Comparison of ENCODE assay signal across 8 cellular contexts in genomic region chr3:46705022-46705530, GRCh38. TPM values are rescaled to one million over a fixed set of nuclear protein-coding genes. Genes with fewer than 3 reads are reported as not detected.
DNase-seq lines count a peak whose midpoint lies in the region; ATAC-seq and TF ChIP-seq lines count a peak whose summit lies in the region.

No MANE protein-coding gene starts in this region.

- WGBS in esophagus squamous epithelium, 2 donors = 0 to 100% methylated on average over 1 of the region's 4 CpGs

- H3K9me3 Mint-ChIP-seq in nephron progenitor cell = no peaks in the 10 kb centered on the region

- H3K27ac ChIP-seq in esophagus squamous epithelium = no peak overlapping the region

- ATAC-seq in HG03439 (IDR thresholded peaks at IDR 0.05; ENCODE audit: unreplicated experiment) = peak; percentile 59
- no peak for ATAC-seq in GM19395 (IDR thresholded peaks at IDR 0.05; ENCODE audit: unreplicated experiment)

- H3K4me1 Mint-ChIP-seq in nephron progenitor cell = peaks cover 35% of the 10 kb centered on the region

- in situ Hi-C loops in G401 (cut with HindIII; ENCODE audit: low sequenced_read_pairs) = no loop called here

- H3K9ac ChIP-seq in NT2/D1 (ENCODE audit: insufficient read length, low read depth) = no peak overlapping the region

- H3K9me3 ChIP-seq in NT2/D1 (ENCODE audit: insufficient read depth, low read length) (no peaks in the 10 kb centered on the region), esophagus squamous epithelium (no peaks in the 10 kb centered on the region)

- DNase-seq in G401 (ENCODE audit: low spot score) (peak; percentile 88), NT2/D1 (ENCODE audit: low read depth, low spot score) (peak; percentile 39), activated T-cell treated with anti-CD3 and anti-CD28 coated beads for 48 hours (ENCODE audit: low read depth) (peak; percentile 53), esophagus squamous epithelium (lab: John Stamatoyannopoulos, UW) (no peak), nephron progenitor cell (peak; percentile 77), superior temporal gyrus (ENCODE audit: extremely low spot score) (peak; percentile 86)

- H3K4me3 Mint-ChIP-seq in nephron progenitor cell = no peak overlapping the region

- no peaks in the 10 kb centered on the region for H3K36me3 Mint-ChIP-seq in nephron progenitor cell (ENCODE audit: low read depth)

- peaks cover 24% of the 10 kb centered on the region for H3K27me3 Mint-ChIP-seq in nephron progenitor cell (ENCODE audit: low read depth, poor library complexity)

- H3K36me3 ChIP-seq in NT2/D1 (ENCODE audit: insufficient read depth, insufficient read length, low read length) = no peaks in the 10 kb centered on the region
- no peaks in the 10 kb centered on the region for H3K36me3 ChIP-seq in esophagus squamous epithelium

- H3K27ac Mint-ChIP-seq in nephron progenitor cell = no peak overlapping the region

- no peak overlapping the region for H3K4me3 ChIP-seq in NT2/D1 (ENCODE audit: insufficient read length, low read depth)
- H3K4me3 ChIP-seq in esophagus squamous epithelium = no peak overlapping the region

- TF ChIP-seq POLR2A in esophagus squamous epithelium (IDR thresholded peaks at IDR 0.05) = no peak

- H3K4me1 ChIP-seq in NT2/D1 (ENCODE audit: insufficient read depth, insufficient read length) = peaks cover 32% of the 10 kb centered on the region
- peaks cover 15 to 32% (median 18%) of the 10 kb centered on the region in 3 donors for H3K4me1 ChIP-seq in esophagus squamous epithelium

- H3K27me3 ChIP-seq in NT2/D1 (ENCODE audit: insufficient read depth, insufficient read length) (peaks cover 28% of the 10 kb centered on the region), esophagus squamous epithelium (peaks cover 0 to 31% (median 0%) of the 10 kb centered on the region in 4 donors)

- intact Hi-C loops in esophagus squamous epithelium (cut with DNase I) = loop anchor here (5.0 kb wide), 1 partner anchor 187 kb away; no protein-coding TSS in a partner anchor

- TF ChIP-seq CTCF in esophagus squamous epithelium (IDR thresholded peaks at IDR 0.05) (peak; percentile 90 to 97 (median 96)), nephron progenitor cell (IDR thresholded peaks at IDR 0.05) (peak; percentile 97)

RNA-seq across cellular contexts. Expression of gene TMIE, which starts 3.9 kb away (rescaled TPM):
- not detected in 2 replicates for total RNA-seq in G401 (2014; rRNA removed; shearing (Covaris generic))
- 1 to 10 TPM in 1 of 4 donors, under 1 TPM in 3; 0.18 to 1.1 (median 0.61) TPM for total RNA-seq in esophagus squamous epithelium

RNA-seq across cellular contexts. Expression of gene ALS2CL, which starts 11.6 kb away (rescaled TPM):
- 0.20 and 0.31 TPM in 2 replicates for total RNA-seq in G401 (2014; rRNA removed; shearing (Covaris generic))
- total RNA-seq in esophagus squamous epithelium = 100 to 1,000 TPM in 3 of 4 donors, 10 to 100 TPM in 1; 42.4 to 121 (median 114) TPM

RNA-seq across cellular contexts. Expression of gene PRSS50, which starts 12.6 kb away (rescaled TPM):
- total RNA-seq in G401 (2014; rRNA removed; shearing (Covaris generic)) = not detected in 2 replicates
- total RNA-seq in esophagus squamous epithelium = under 1 TPM in 1 of 4 donors, not detected in 3; 0.19 TPM

Comparison
In these comparisons a context has a peak if more than half of its experiments do, and no peak if none do; other contexts are left out.
1. RNA of gene ALS2CL, which starts 11.6 kb away (total RNA-seq): 42.4 to 121 TPM in esophagus squamous epithelium; 0.20 to 0.31 TPM in G401; every median in the first group is over 10 times any median in the second.